1 cellular context compared by ENCODE assay signal in genomic region chr10:80590585-80591125, GRCh38.
TF ChIP-seq lines count a peak whose summit lies in the region.

No MANE protein-coding gene starts in this region.

TF ChIP-seq in GM12878, 131 proteins besides CTCF, POLR2A, EP300 and RAD21 (continued from another document):
- TF ChIP-seq PBX3 (IDR thresholded peaks at IDR 0.05; ENCODE audit: insufficient replicate concordance, low read depth, low read length) (no peak), EED (IDR thresholded peaks at IDR 0.05; ENCODE audit: low read depth) (no peak), RCOR1 (conservative IDR thresholded peaks at IDR 0.05; ENCODE audit: low read depth, low read length) (no peak), SIX5 (IDR thresholded peaks at IDR 0.05; ENCODE audit: low read depth, low read length, severe bottlenecking) (no peak)
